ENCODE assay signal across 34 cellular contexts in the genomic region with DNA sequence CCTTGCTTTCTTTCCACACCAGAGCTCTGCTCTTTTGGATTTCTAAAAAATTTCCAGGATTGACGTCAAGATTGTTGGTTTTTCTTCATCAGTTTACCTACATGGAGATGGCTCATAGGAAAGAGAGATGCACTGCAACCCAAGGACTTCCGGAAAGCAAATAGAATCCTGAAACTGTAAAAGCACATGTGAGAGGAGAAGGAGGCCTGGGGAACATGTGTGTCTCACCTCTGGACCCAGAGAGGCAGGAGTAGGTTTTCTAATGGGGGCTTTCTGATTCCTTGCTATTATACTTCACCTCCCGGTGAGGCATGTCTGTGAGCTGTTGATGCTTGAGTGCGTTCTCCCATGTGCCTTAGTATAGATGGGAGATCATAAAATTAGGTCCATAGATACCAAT.
"Had no signal": no experiment of that assay in that cellular context is flagged by ENCODE, and none has a peak within 500 bp of the region (broad histone marks: within the 10 kb centered on the region; RNA-seq: fewer than 3 reads in every experiment).

No MANE protein-coding gene starts in this region.

- DNase-seq: activated effector memory CD4-positive, alpha-beta T cell treated with anti-CD3 and anti-CD28 coated beads, Interleukin-2, amount 50 U/mL, for 16 hours; activated effector memory CD4-positive, alpha-beta T cell treated with Interleukin-2 at 50 U/mL for 16 hours; activated gamma-delta T cell; activated gamma-delta T cell treated with Interleukin-2 at 50 U/mL for 16 hours; activated naive CD4-positive, alpha-beta T cell; activated naive CD4-positive, alpha-beta T cell treated with anti-CD3 and anti-CD28 coated beads for 36 hours; activated naive CD4-positive, alpha-beta T cell treated with anti-CD3 and anti-CD28 coated beads, Interleukin-2, amount 10 ng/mL, durations not matched to agents 7 days and 5 days; activated naive CD4-positive, alpha-beta T cell treated with anti-CD3 and anti-CD28 coated beads, Interleukin-2, amount 50 U/mL, for 16 hours; activated naive CD4-positive, alpha-beta T cell treated with Interleukin-2 at 50 U/mL for 16 hours; activated naive CD8-positive, alpha-beta T cell treated with anti-CD3 and anti-CD28 coated beads for 36 hours; activated naive CD8-positive, alpha-beta T cell treated with anti-CD3 and anti-CD28 coated beads, Interleukin-2, amount 10 ng/mL, durations not matched to agents 7 days and 5 days; activated naive CD8-positive, alpha-beta T cell treated with anti-CD3 and anti-CD28 coated beads, Interleukin-2, amount 50 U/mL, for 24 hours; activated T-cell treated with anti-CD3 and anti-CD28 coated beads, Interleukin-2, amount 50 U/mL, for 1 hour; activated T-cell treated with anti-CD3 and anti-CD28 coated beads, Interleukin-2, amount 50 U/mL, for 24 hours; activated T-cell treated with anti-CD3 and anti-CD28 coated beads, Interleukin-2, amount 50 U/mL, for 4 hours; activated T-cell treated with anti-CD3 and anti-CD28 coated beads, Interleukin-2, amount 50 U/mL, for 48 hours; activated T-cell treated with anti-CD3 and anti-CD28 coated beads, Interleukin-2, amount 50 U/mL, for 72 hours; adrenal gland; amniotic stem cell; amygdala; anterior cingulate cortex; aorta; body of pancreas; brain microvascular endothelial cell; caudate nucleus; central memory CD4-positive, alpha-beta T cell; cerebellar nuclear complex had no signal

- H3K9me3 ChIP-seq: adrenal gland, ascending aorta, body of pancreas, breast epithelium had no signal

- H3K27ac ChIP-seq: adrenal gland, ascending aorta, body of pancreas, brain microvascular endothelial cell, breast epithelium, cardiac muscle cell had no signal

- H3K4me3 ChIP-seq: adrenal gland, ascending aorta, body of pancreas, breast epithelium, cardiac muscle cell had no signal

- ATAC-seq: activated naive CD4-positive, alpha-beta T cell treated with anti-CD3 and anti-CD28 coated beads, Interleukin-2, amount 50 U/mL, for 72 hours; activated naive CD8-positive, alpha-beta T cell treated with anti-CD3 and anti-CD28 coated beads, Interleukin-2, amount 50 U/mL, for 24 hours; activated T-cell treated with anti-CD3 and anti-CD28 coated beads, Interleukin-2, amount 50 U/mL, for 4 hours; activated T-cell treated with anti-CD3 and anti-CD28 coated beads, Interleukin-2, amount 50 U/mL, for 72 hours; activated T-helper 17 cell treated with anti-CD3 and anti-CD28 coated beads, Interleukin-2, amount 50 U/mL, for 72 hours; body of pancreas had no signal

- H3K4me1 ChIP-seq: adrenal gland, ascending aorta, body of pancreas, breast epithelium had no signal

- H3K27me3 ChIP-seq: adrenal gland, ascending aorta, body of pancreas, brain microvascular endothelial cell, breast epithelium, cardiac muscle cell had no signal

- H3K36me3 ChIP-seq: adrenal gland, ascending aorta, brain microvascular endothelial cell, breast epithelium, cardiac muscle cell had no signal

- FAIRE-seq: astrocyte, bronchial epithelial cell had no signal
